In genomic region chr16:70394853-70395252, GRCh38 we compare ENCODE assay signal across 17 cellular contexts.
"Had no signal": no experiment of that assay in that cellular context is flagged by ENCODE, and none has a peak within 500 bp of the region (broad histone marks: within the 10 kb centered on the region; RNA-seq: fewer than 3 reads in every experiment).

No MANE protein-coding gene starts in this region.

- H3K27ac Mint-ChIP-seq: natural killer cell treated with Interleukin-12 subunit alpha and Interleukin-12 subunit beta and Interleukin-15 and Interleukin-18, amount 100 ng/mL, for 72 hours; stimulated activated naive CD8-positive, alpha-beta T cell treated with anti-CD3 and anti-CD28 coated beads, Interleukin-15, Interleukin-2, amounts not matched to agents 100 ng/mL and 50 ng/mL, for 24 hours had no signal

- FAIRE-seq: islet of Langerhans, kidney, pancreas had no signal

- H3K27me3 Mint-ChIP-seq: naive thymus-derived CD4-positive, alpha-beta T cell; natural killer cell treated with Interleukin-12 subunit alpha and Interleukin-12 subunit beta and Interleukin-15 and Interleukin-18, amount 100 ng/mL, for 72 hours; stimulated activated naive CD8-positive, alpha-beta T cell treated with anti-CD3 and anti-CD28 coated beads, Interleukin-15, Interleukin-2, amounts not matched to agents 100 ng/mL and 50 ng/mL, for 24 hours; type B pancreatic cell had no signal

- H3K4me1 ChIP-seq: pancreas, prostate gland, uterus had no signal

- H3K4me3 ChIP-seq: left ventricle myocardium inferior, lung, mucosa of descending colon, pancreas, prostate gland, sigmoid colon, smooth muscle cell, tibial nerve, uterus had no signal

- H3K9me3 Mint-ChIP-seq: immature natural killer cell; naive thymus-derived CD4-positive, alpha-beta T cell; natural killer cell treated with Interleukin-12 subunit alpha and Interleukin-12 subunit beta and Interleukin-15 and Interleukin-18, amount 100 ng/mL, for 72 hours; stimulated activated naive CD8-positive, alpha-beta T cell treated with anti-CD3 and anti-CD28 coated beads, Interleukin-15, Interleukin-2, amounts not matched to agents 100 ng/mL and 50 ng/mL, for 24 hours; type B pancreatic cell had no signal

- H3K27ac ChIP-seq: left ventricle myocardium inferior, pancreas, prostate gland, sigmoid colon, tibial nerve, uterus had no signal

- DNase-seq: kidney, retina, sigmoid colon, uterus had no signal

- H3K36me3 ChIP-seq: pancreas, prostate gland, uterus had no signal

- H3K4me3 Mint-ChIP-seq: immature natural killer cell; naive thymus-derived CD4-positive, alpha-beta T cell; natural killer cell treated with Interleukin-12 subunit alpha and Interleukin-12 subunit beta and Interleukin-15 and Interleukin-18, amount 100 ng/mL, for 72 hours; stimulated activated naive CD8-positive, alpha-beta T cell treated with anti-CD3 and anti-CD28 coated beads, Interleukin-15, Interleukin-2, amounts not matched to agents 100 ng/mL and 50 ng/mL, for 24 hours; type B pancreatic cell had no signal

- H3K9me3 ChIP-seq: left ventricle myocardium inferior, mucosa of descending colon, pancreas, prostate gland, sigmoid colon, tibial nerve, uterus had no signal

- H3K36me3 Mint-ChIP-seq: immature natural killer cell; natural killer cell treated with Interleukin-12 subunit alpha and Interleukin-12 subunit beta and Interleukin-15 and Interleukin-18, amount 100 ng/mL, for 72 hours; type B pancreatic cell had no signal

- H3K4me2 ChIP-seq: smooth muscle cell had no signal

- H3K27me3 ChIP-seq: pancreas, sigmoid colon, tibial nerve, uterus had no signal
